Comparison of ENCODE assay signal across 16 cellular contexts in genomic region chr5:149597618-149598017, GRCh38. TPM values are rescaled to one million over a fixed set of nuclear protein-coding genes. Genes with fewer than 3 reads are reported as not detected.
DNase-seq lines count a peak whose midpoint lies in the region; ATAC-seq and TF ChIP-seq lines count a peak whose summit lies in the region.
"Had no signal": no experiment of that assay in that cellular context is flagged by ENCODE, and none has a peak within 500 bp of the region (broad histone marks: within the 10 kb centered on the region; RNA-seq: fewer than 3 reads in every experiment).

No MANE protein-coding gene starts in this region.

- H3K4me3 ChIP-seq in IMR-90 (ENCODE audit: insufficient read depth, low read depth, low read length), result no peak overlapping the region
- no peak overlapping the region for H3K4me3 ChIP-seq in esophagus squamous epithelium
- H3K4me3 ChIP-seq in gastrocnemius medialis, result no peak overlapping the region
- no peak overlapping the region for H3K4me3 ChIP-seq in CD4-positive, alpha-beta memory T cell (ENCODE audit: low read length in 2 of 2)
- no peak overlapping the region for H3K4me3 ChIP-seq in SK-N-SH (ENCODE audit: low read depth in 2 of 2, low read length in 1 of 2)
- H3K4me3 ChIP-seq: BLaER1 treated with 17β-estradiol and CSF1 and Interleukin-3, amounts not matched to agents 10 nM and 100 nM had no signal

- H3K36me3 Mint-ChIP-seq in CD4-positive, alpha-beta memory T cell, result no peaks in the 10 kb centered on the region

- peak overlapping the region; percentile 45 for H2AK9ac ChIP-seq in IMR-90 (replicated peaks; ENCODE audit: low read depth, low read length, poor library complexity)

- intact Hi-C loops in IMR-90 (cut with micrococcal nuclease) (no loop called here), esophagus squamous epithelium (cut with DNase I) (no loop called here), gastrocnemius medialis (cut with DNase I; ENCODE audit: low total_unique reads) (no loop called here), sciatic nerve (cut with DNase I) (no loop called here)
- intact Hi-C loops in CD4-positive, alpha-beta memory T cell (cut with micrococcal nuclease), result no loop called here

- no peak overlapping the region for H3K56ac ChIP-seq in IMR-90 (ENCODE audit: extremely low read depth, insufficient read depth, low read length)

- H3K9me3 ChIP-seq in IMR-90 (ENCODE audit: control insufficient read depth, insufficient read depth, low read length), result no peaks in the 10 kb centered on the region
- H3K9me3 ChIP-seq in esophagus squamous epithelium, result no peaks in the 10 kb centered on the region
- no peaks in the 10 kb centered on the region for H3K9me3 ChIP-seq in gastrocnemius medialis
- H3K9me3 ChIP-seq in CD4-positive, alpha-beta memory T cell (ENCODE audit: control insufficient read depth in 1 of 2, low read length in 2 of 2), result no peaks in the 10 kb centered on the region
- H3K9me3 ChIP-seq in SK-N-SH, result no peaks in the 10 kb centered on the region
- H3K9me3 ChIP-seq: BLaER1 treated with 17β-estradiol and CSF1 and Interleukin-3, amounts not matched to agents 10 nM and 100 nM had no signal

- H4K5ac ChIP-seq in IMR-90 (ENCODE audit: low read depth, low read length), result no peak overlapping the region

- no peak overlapping the region for H4K8ac ChIP-seq in IMR-90 (ENCODE audit: low read depth in 2 of 2, low read length in 2 of 2)

- no peak overlapping the region for H2BK15ac ChIP-seq in IMR-90 (ENCODE audit: low read depth, low read length)

- H2BK20ac ChIP-seq in IMR-90 (ENCODE audit: low read depth, low read length), result no peak overlapping the region

- H3K4me2 ChIP-seq in IMR-90 (ENCODE audit: low read depth, low read length) (no peak overlapping the region), SK-N-SH (no peak overlapping the region)

- BruUV-seq in IMR-90 (replicated peaks; lab: Mats Ljungman, UMichigan), result no TSS peak

- H3K9ac ChIP-seq in IMR-90 (ENCODE audit: low read depth, low read length) (no peak overlapping the region), SK-N-SH (no peak overlapping the region)
- H3K9ac ChIP-seq: BLaER1 treated with 17β-estradiol and CSF1 and Interleukin-3, amounts not matched to agents 10 nM and 100 nM had no signal

- no peak overlapping the region for H2BK5ac ChIP-seq in IMR-90 (ENCODE audit: low read depth, low read length, poor library complexity, severe bottlenecking)

- no peak overlapping the region for H3K18ac ChIP-seq in IMR-90 (ENCODE audit: low read depth, low read length)

- POLR2A ChIA-PET in IMR-90 (lab: Charles Lee; ENCODE audit: unreplicated experiment) (no interaction called here), SK-N-SH (lab: Yijun Ruan, JAX) (interaction anchor here (0.6 kb wide), 1 partner anchor 1815 kb away, joined by 4 read pairs; no protein-coding TSS in a partner anchor)
- POLR2A ChIA-PET in CD4-positive, alpha-beta memory T cell (lab: Charles Lee; ENCODE audit: partially characterized antibody), result no interaction called here

- TF ChIP-seq POLR2A in IMR-90 (IDR thresholded peaks at IDR 0.05; ENCODE audit: low read depth, low read length) (no peak), esophagus squamous epithelium (IDR thresholded peaks at IDR 0.05) (no peak), gastrocnemius medialis (IDR thresholded peaks at IDR 0.05) (no peak)

- DNase-seq in IMR-90 (no peak), esophagus squamous epithelium (lab: John Stamatoyannopoulos, UW) (no peak), gastrocnemius medialis (no peak), GDM1 (lab: John Stamatoyannopoulos, UW) (no peak), SK-N-SH (no peak), sciatic nerve (ENCODE audit: low spot score) (no peak)
- DNase-seq in CD4-positive, alpha-beta memory T cell, result no peak
- DNase-seq: CD8-positive, alpha-beta memory T cell; NCI-H1436; NCI-H1930; NCI-H2171; NCI-H526; PC-3; RPMI8226 had no signal

- CTCF ChIA-PET in IMR-90 (lab: Yijun Ruan, JAX), result no interaction called here
- CTCF ChIA-PET in CD4-positive, alpha-beta memory T cell (lab: Charles Lee; ENCODE audit: partially characterized antibody), result interaction anchor here (0.8 kb wide), 1 partner anchor 10 kb away, joined by 4 read pairs; no protein-coding TSS in a partner anchor
- CTCF ChIA-PET in SK-N-SH (lab: Yijun Ruan, JAX), result interaction anchor here (0.9 to 1.5 kb wide), 4 partner anchors 11 to 156 kb away, joined by 3 to 5 read pairs (median 3); no protein-coding TSS in a partner anchor

- 100% methylated on average over 4 of the region's 7 CpGs; no CpG with 5 or more reads in 1 of the 2 experiments for WGBS in IMR-90 (ENCODE audit: extremely low coverage in 2 of 2, insufficient read length in 1 of 2), 2 experiments
- WGBS in esophagus squamous epithelium, 2 donors, result 97 to 100% methylated on average over 1 to 5 of the region's 7 CpGs
- WGBS in SK-N-SH (ENCODE audit: low lambda C conversion rate), result 87% methylated on average over 7 of the region's 7 CpGs

- H3K27ac Mint-ChIP-seq in CD4-positive, alpha-beta memory T cell, result peak overlapping the region in 1 of 7 donors; percentile 16
- H3K27ac Mint-ChIP-seq: CD8-positive, alpha-beta memory T cell had no signal

- H3K4me3 Mint-ChIP-seq in CD4-positive, alpha-beta memory T cell, result no peak overlapping the region
- H3K4me3 Mint-ChIP-seq: CD8-positive, alpha-beta memory T cell had no signal

- H4K91ac ChIP-seq in IMR-90 (ENCODE audit: insufficient read depth, low read depth, low read length), result no peak overlapping the region

- no peak overlapping the region for H3K23ac ChIP-seq in IMR-90 (ENCODE audit: low read depth, low read length)

- 0 out of 2 replicates have a peak, but pooled peaks cover 3% of the 10 kb centered on the region for H3K9me1 ChIP-seq in IMR-90 (ENCODE audit: insufficient read depth, low read length)

- no peaks in the 10 kb centered on the region for H3K79me2 ChIP-seq in SK-N-SH (ENCODE audit: insufficient read depth)

- H3K9me2 ChIP-seq in SK-N-SH, result no peaks in the 10 kb centered on the region

- H3K4me1 ChIP-seq in IMR-90 (ENCODE audit: control insufficient read depth, insufficient read depth, low read length) (peaks cover 2% of the 10 kb centered on the region; the same call in 1 of the 2 replicates), esophagus squamous epithelium (peaks cover 8 to 42% (median 17%) of the 10 kb centered on the region in 3 donors), gastrocnemius medialis (peaks cover 0 to 37% of the 10 kb centered on the region in 2 donors), SK-N-SH (ENCODE audit: control insufficient read depth in 1 of 2, insufficient read depth in 2 of 2, low read depth in 1 of 2, low read length in 1 of 2) (no peaks in the 10 kb centered on the region)
- H3K4me1 ChIP-seq in CD4-positive, alpha-beta memory T cell (ENCODE audit: insufficient read depth, low read length), result no peaks in the 10 kb centered on the region

- H3K27ac ChIP-seq in 22Rv1 (peak overlapping the region; percentile 100), IMR-90 (ENCODE audit: insufficient read depth, low read length) (no peak overlapping the region), esophagus squamous epithelium (peak overlapping the region; percentile 43 to 88 (median 65)), gastrocnemius medialis (peak overlapping the region; percentile 10 to 73 (median 30)), SK-N-SH (ENCODE audit: low read depth in 2 of 2, low read length in 1 of 2) (no peak overlapping the region)
- H3K27ac ChIP-seq in CD4-positive, alpha-beta memory T cell (ENCODE audit: low read depth, low read length), result no peak overlapping the region

- H3K27me3 ChIP-seq in IMR-90 (ENCODE audit: control insufficient read depth, insufficient read depth, low read length), result no peaks in the 10 kb centered on the region; the same call in 1 of the 2 replicates
- H3K27me3 ChIP-seq in esophagus squamous epithelium, result no peaks in the 10 kb centered on the region
- no peaks in the 10 kb centered on the region for H3K27me3 ChIP-seq in gastrocnemius medialis
- no peaks in the 10 kb centered on the region for H3K27me3 ChIP-seq in CD4-positive, alpha-beta memory T cell (ENCODE audit: insufficient read depth, low read length)
- no peaks in the 10 kb centered on the region for H3K27me3 ChIP-seq in SK-N-SH (ENCODE audit: insufficient read depth)
- H3K27me3 ChIP-seq: BLaER1 treated with 17β-estradiol and CSF1 and Interleukin-3, amounts not matched to agents 10 nM and 100 nM had no signal

- no peak overlapping the region for H2AFZ ChIP-seq in IMR-90 (replicated peaks; ENCODE audit: low read length, poor library complexity)
- no peak overlapping the region for H2AFZ ChIP-seq in SK-N-SH (ENCODE audit: low read depth)

- TF ChIP-seq EP300 in SK-N-SH (IDR thresholded peaks at IDR 0.05; ENCODE audit: borderline replicate concordance in 1 of 2, low read depth in 1 of 2, low read length in 1 of 2), result no peak

- H3K14ac ChIP-seq in IMR-90 (replicated peaks; ENCODE audit: low read depth, low read length), result no peak overlapping the region

- H2AK5ac ChIP-seq in IMR-90 (ENCODE audit: low read depth, low read length), result no peak overlapping the region

- H3K4me1 Mint-ChIP-seq in CD4-positive, alpha-beta memory T cell, result no peaks in the 10 kb centered on the region
- H3K4me1 Mint-ChIP-seq: CD8-positive, alpha-beta memory T cell had no signal

- H3K79me1 ChIP-seq in IMR-90 (ENCODE audit: low read depth in 1 of 2, low read length in 2 of 2), result no peaks in the 10 kb centered on the region

- in situ Hi-C loops in IMR-90 (cut with MboI; ENCODE audit: low sequenced_read_pairs) (no loop called here), gastrocnemius medialis (cut with MboI; ENCODE audit: low sequenced_read_pairs in 4 of 4) (loop anchor here in 1 of 4 donors (25.0 kb wide), 1 partner anchor 435 kb away; no protein-coding TSS in a partner anchor)

- TF ChIP-seq CTCF in 22Rv1 (IDR thresholded peaks at IDR 0.05), result no peak
- TF ChIP-seq CTCF in IMR-90 (conservative IDR thresholded peaks at IDR 0.05; ENCODE audit: low read depth, low read length), result no peak
- no peak for TF ChIP-seq CTCF in esophagus squamous epithelium (IDR thresholded peaks at IDR 0.05)
- TF ChIP-seq CTCF in gastrocnemius medialis (IDR thresholded peaks at IDR 0.05 in 4 of 5, conservative IDR thresholded peaks at IDR 0.05 in 1 of 5), result no peak
- TF ChIP-seq CTCF in SK-N-SH (IDR thresholded peaks at IDR 0.05), result no peak

- ATAC-seq in IMR-90 (ENCODE audit: low read depth) (no peak), gastrocnemius medialis (peak in 1 of 2 donors; percentile 27), sciatic nerve (no peak)
- ATAC-seq: PC-3 had no signal

- no peak overlapping the region for H2BK120ac ChIP-seq in IMR-90 (ENCODE audit: low read depth, low read length)

- H3K27me3 Mint-ChIP-seq in CD4-positive, alpha-beta memory T cell, result peaks cover 0 to 1% of the 10 kb centered on the region in 2 donors

- H4K20me1 ChIP-seq in IMR-90 (ENCODE audit: insufficient read depth, low read length) (no peaks in the 10 kb centered on the region), SK-N-SH (ENCODE audit: insufficient read depth) (no peaks in the 10 kb centered on the region)
- H4K20me1 ChIP-seq: BLaER1 treated with 17β-estradiol and CSF1 and Interleukin-3, amounts not matched to agents 10 nM and 100 nM had no signal

- no peak for TF ChIP-seq RAD21 in IMR-90 (IDR thresholded peaks at IDR 0.05; ENCODE audit: low read length)
- no peak for TF ChIP-seq RAD21 in SK-N-SH (IDR thresholded peaks at IDR 0.05; ENCODE audit: low read length)

- H3K36me3 ChIP-seq in IMR-90 (ENCODE audit: control insufficient read depth, insufficient read depth, low read length), result no peaks in the 10 kb centered on the region
- peaks cover 0 to 47% (median 3%) of the 10 kb centered on the region in 3 donors for H3K36me3 ChIP-seq in esophagus squamous epithelium
- H3K36me3 ChIP-seq in gastrocnemius medialis, result peaks cover 0 to 11% of the 10 kb centered on the region in 2 donors
- H3K36me3 ChIP-seq in CD4-positive, alpha-beta memory T cell (ENCODE audit: insufficient read depth, low read length), result no peaks in the 10 kb centered on the region
- peaks cover 0 to 3% of the 10 kb centered on the region in 2 experiments for H3K36me3 ChIP-seq in SK-N-SH (replicated peaks in 1 of 2; ENCODE audit: control insufficient read depth in 1 of 2, insufficient read depth in 2 of 2, low read length in 1 of 2)
- H3K36me3 ChIP-seq: BLaER1 treated with 17β-estradiol and CSF1 and Interleukin-3, amounts not matched to agents 10 nM and 100 nM had no signal

- H3K9me3 Mint-ChIP-seq in CD4-positive, alpha-beta memory T cell, result no peaks in the 10 kb centered on the region
- H3K9me3 Mint-ChIP-seq: CD8-positive, alpha-beta memory T cell had no signal

- dilution Hi-C loops in IMR-90 (cut with HindIII; ENCODE audit: low sequenced_read_pairs, unreplicated experiment), result no loop called here

- H3K4ac ChIP-seq in IMR-90 (ENCODE audit: low read depth, low read length), result no peak overlapping the region

- H3F3A ChIP-seq in SK-N-SH (replicated peaks; ENCODE audit: insufficient read depth), result no peaks in the 10 kb centered on the region

RNA-seq across cellular contexts. Expression of gene ARHGEF37, which starts 16.3 kb away (rescaled TPM):
- total RNA-seq in IMR-90 (2012; rRNA removed) (0.28 and 0.54 TPM in 2 replicates), esophagus squamous epithelium (10 to 100 TPM; 14.5 to 29.3 (median 18.0) TPM), gastrocnemius medialis (10 to 100 TPM in 3 of 4 donors, 1 to 10 TPM in 1; 9.5 to 28.6 (median 21.0) TPM), sciatic nerve (86.7 TPM)
- polyA plus RNA-seq in IMR-90 (2012; rRNA removed) (0.39 and 0.42 TPM in 2 replicates), SK-N-SH (2012; rRNA removed) (0.94 and 1.3 TPM in 2 replicates)
- polyA plus RNA-seq in IMR-90 (2012; cell fraction: cytosol; rRNA removed), result 0.15 and 0.37 TPM in 2 replicates
- polyA plus RNA-seq in IMR-90 (2012; cell fraction: nucleus; rRNA removed; ENCODE audit: low replicate concordance), result 0.74 and 1.1 TPM in 2 replicates
- 1 to 10 TPM in 1 of 2 experiments, under 1 TPM in 1; 0.96 to 1.3 TPM for total RNA-seq in CD4-positive, alpha-beta memory T cell
- not detected for polyA plus RNA-seq in CD4-positive, alpha-beta memory T cell
- polyA plus RNA-seq in SK-N-SH (2012; cell fraction: cytosol; rRNA removed), result 0.76 and 1.1 TPM in 2 replicates
- polyA plus RNA-seq in SK-N-SH (2012; cell fraction: nucleus; rRNA removed), result 1.2 and 2.1 TPM in 2 replicates
- polyA plus RNA-seq: CD8-positive, alpha-beta memory T cell had no signal

RNA-seq across cellular contexts. Expression of gene CSNK1A1, which starts 46.4 kb away (rescaled TPM):
- total RNA-seq in IMR-90 (2012; rRNA removed), result 419 and 573 TPM in 2 replicates
- 112 and 140 TPM in 2 replicates for polyA plus RNA-seq in IMR-90 (2012; rRNA removed)
- polyA plus RNA-seq in IMR-90 (2012; cell fraction: cytosol; rRNA removed), result 64.4 and 68.9 TPM in 2 replicates
- 56.7 and 85.2 TPM in 2 replicates for polyA plus RNA-seq in IMR-90 (2012; cell fraction: nucleus; rRNA removed; ENCODE audit: low replicate concordance)
- 100 to 1,000 TPM; 223 to 388 (median 301) TPM for total RNA-seq in esophagus squamous epithelium
- 100 to 1,000 TPM; 157 to 252 (median 215) TPM for total RNA-seq in gastrocnemius medialis
- 100 to 1,000 TPM; 175 to 189 TPM for total RNA-seq in CD4-positive, alpha-beta memory T cell
- polyA plus RNA-seq in CD4-positive, alpha-beta memory T cell, result 100 to 1,000 TPM; 135 to 162 TPM
- polyA plus RNA-seq in SK-N-SH (2012; rRNA removed), result 70.7 and 96.6 TPM in 2 replicates
- polyA plus RNA-seq in SK-N-SH (2012; cell fraction: cytosol; rRNA removed), result 109 and 118 TPM in 2 replicates
- polyA plus RNA-seq in SK-N-SH (2012; cell fraction: nucleus; rRNA removed), result 63.2 and 77.8 TPM in 2 replicates
- 187 TPM for total RNA-seq in sciatic nerve

Comparison
In these comparisons a context has a peak if more than half of its experiments do, and no peak if none do; other contexts are left out.
1. H3K27ac ChIP-seq: peak in 22Rv1 (single experiment), esophagus squamous epithelium (4 of 4) and gastrocnemius medialis (4 of 4); none in IMR-90 (single experiment), CD4-positive, alpha-beta memory T cell (single experiment) and SK-N-SH (0 of 2).